36 cellular contexts compared by ENCODE assay signal in the genomic region with DNA sequence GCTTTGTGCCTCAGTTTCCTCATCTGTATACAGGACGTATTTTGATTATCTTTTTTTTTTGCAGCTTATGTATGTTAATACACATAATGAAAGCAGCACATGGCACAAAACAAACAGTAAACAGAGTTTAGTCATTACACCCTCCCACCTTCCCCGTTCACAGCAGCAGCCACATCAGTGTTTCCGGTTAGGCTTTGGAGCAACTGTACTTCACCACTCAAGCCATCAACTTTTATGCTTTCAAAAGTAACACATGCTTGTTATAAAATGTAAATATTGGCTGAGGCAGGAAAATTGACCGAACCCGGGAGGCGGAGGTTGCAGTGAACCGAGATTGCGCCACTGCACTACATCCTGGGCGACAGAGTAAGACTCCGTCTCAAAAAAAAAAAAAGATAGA.
"Had no signal": no experiment of that assay in that cellular context is flagged by ENCODE, and none has a peak within 500 bp of the region (broad histone marks: within the 10 kb centered on the region; RNA-seq: fewer than 3 reads in every experiment).

No MANE protein-coding gene starts in this region.

- H3K4me3 Mint-ChIP-seq: activated B cell treated with CpG ODN at 0.5 μM for 24 hours; activated CD4-positive, alpha-beta memory T cell treated with anti-CD3 and anti-CD28 coated beads for 36 hours; activated CD4-positive, alpha-beta T cell treated with anti-CD3 and anti-CD28 coated beads, Interleukin-2, amount 10 ng/mL, durations not matched to agents 24 days and 14 days; activated CD8-positive, alpha-beta T cell treated with anti-CD3 and anti-CD28 coated beads for 36 hours; activated naive CD4-positive, alpha-beta T cell treated with anti-CD3 and anti-CD28 coated beads, Interleukin-2, amount 10 ng/mL, durations not matched to agents 7 days and 5 days; activated naive CD4-positive, alpha-beta T cell treated with anti-CD3 and anti-CD28 coated beads, Interleukin-2, amount 50 U/mL, for 24 hours; activated naive CD8-positive, alpha-beta T cell; activated naive CD8-positive, alpha-beta T cell treated with anti-CD3 and anti-CD28 coated beads, Interleukin-2, amount 10 ng/mL, durations not matched to agents 7 days and 5 days; activated naive CD8-positive, alpha-beta T cell treated with anti-CD3 and anti-CD28 coated beads, Interleukin-2, amount 50 U/mL, for 24 hours; brain; central memory CD8-positive, alpha-beta T cell; T-cell; T-helper 17 cell; T-helper 2 cell treated with Interferon-gamma antibody and Interleukin-4, amounts not matched to agents 5 μg/mL and 100 μg/mL, for 36 hours had no signal

- H3K27me3 Mint-ChIP-seq: activated B cell treated with CpG ODN at 0.5 μM for 24 hours; activated CD4-positive, alpha-beta memory T cell treated with anti-CD3 and anti-CD28 coated beads for 36 hours; activated CD8-positive, alpha-beta T cell treated with anti-CD3 and anti-CD28 coated beads for 36 hours; activated naive CD4-positive, alpha-beta T cell treated with anti-CD3 and anti-CD28 coated beads, Interleukin-2, amount 50 U/mL, for 24 hours; activated naive CD8-positive, alpha-beta T cell; activated naive CD8-positive, alpha-beta T cell treated with anti-CD3 and anti-CD28 coated beads, Interleukin-2, amount 50 U/mL, for 24 hours; brain had no signal

- H3K9me3 ChIP-seq: ascending aorta had no signal

- H3K9me3 Mint-ChIP-seq: activated B cell treated with CpG ODN at 0.5 μM for 24 hours; activated CD4-positive, alpha-beta memory T cell treated with anti-CD3 and anti-CD28 coated beads for 36 hours; activated CD4-positive, alpha-beta T cell treated with anti-CD3 and anti-CD28 coated beads, Interleukin-2, amount 10 ng/mL, durations not matched to agents 24 days and 14 days; activated CD8-positive, alpha-beta T cell treated with anti-CD3 and anti-CD28 coated beads for 36 hours; activated naive CD4-positive, alpha-beta T cell treated with anti-CD3 and anti-CD28 coated beads, Interleukin-2, amount 10 ng/mL, durations not matched to agents 7 days and 5 days; activated naive CD4-positive, alpha-beta T cell treated with anti-CD3 and anti-CD28 coated beads, Interleukin-2, amount 50 U/mL, for 24 hours; activated naive CD8-positive, alpha-beta T cell treated with anti-CD3 and anti-CD28 coated beads, Interleukin-2, amount 10 ng/mL, durations not matched to agents 7 days and 5 days; activated naive CD8-positive, alpha-beta T cell treated with anti-CD3 and anti-CD28 coated beads, Interleukin-2, amount 50 U/mL, for 24 hours; activated T-helper 2 cell treated with anti-CD3 and anti-CD28 coated beads, Interferon-gamma antibody, Interleukin-2, Interleukin-4, amounts not matched to agents 10 μg/mL and 5 μg/mL and 100 μg/mL, durations not matched to agents 14 hours and 24 hours and 36 hours; brain; central memory CD8-positive, alpha-beta T cell; T-cell; T-helper 2 cell treated with Interferon-gamma antibody and Interleukin-4, amounts not matched to agents 5 μg/mL and 100 μg/mL, for 36 hours had no signal

- FAIRE-seq: bronchial epithelial cell, TTC549 had no signal

- H3K4me1 Mint-ChIP-seq: activated B cell treated with CpG ODN at 0.5 μM for 24 hours; activated CD4-positive, alpha-beta T cell treated with anti-CD3 and anti-CD28 coated beads, Interleukin-2, amount 10 ng/mL, durations not matched to agents 24 days and 14 days; activated naive CD4-positive, alpha-beta T cell treated with anti-CD3 and anti-CD28 coated beads, Interleukin-2, amount 10 ng/mL, durations not matched to agents 7 days and 5 days; activated naive CD4-positive, alpha-beta T cell treated with anti-CD3 and anti-CD28 coated beads, Interleukin-2, amount 50 U/mL, for 24 hours; activated naive CD8-positive, alpha-beta T cell treated with anti-CD3 and anti-CD28 coated beads, Interleukin-2, amount 10 ng/mL, durations not matched to agents 7 days and 5 days; activated naive CD8-positive, alpha-beta T cell treated with anti-CD3 and anti-CD28 coated beads, Interleukin-2, amount 50 U/mL, for 24 hours; central memory CD8-positive, alpha-beta T cell had no signal

- H3K27ac ChIP-seq: ascending aorta, cardiac muscle cell, WERI-Rb-1 had no signal

- DNase-seq: activated B cell treated with CpG ODN at 0.5 μM for 24 hours; activated CD4-positive, alpha-beta memory T cell treated with anti-CD3 and anti-CD28 coated beads for 36 hours; activated CD4-positive, alpha-beta T cell treated with anti-CD3 and anti-CD28 coated beads for 4 hours; activated CD4-positive, alpha-beta T cell treated with anti-CD3 and anti-CD28 coated beads, Interleukin-2, amount 10 ng/mL, durations not matched to agents 24 days and 14 days; activated CD4-positive, alpha-beta T cell treated with anti-CD3 and anti-CD28 coated beads, Interleukin-2, amount 50 U/mL, for 1 hour; activated CD4-positive, alpha-beta T cell treated with anti-CD3 and anti-CD28 coated beads, Interleukin-2, amount 50 U/mL, for 4 hours; activated CD4-positive, CD25-positive, alpha-beta regulatory T cell treated with anti-CD3 and anti-CD28 coated beads, Interleukin-2, amount 50 U/mL, for 72 hours; activated CD8-positive, alpha-beta memory T cell treated with anti-CD3 and anti-CD28 coated beads, Interleukin-2, amount 50 U/mL, for 4 hours; activated CD8-positive, alpha-beta T cell treated with anti-CD3 and anti-CD28 coated beads for 36 hours; activated effector memory CD4-positive, alpha-beta T cell treated with Interleukin-2 at 50 U/mL for 16 hours; activated gamma-delta T cell; activated naive CD4-positive, alpha-beta T cell treated with anti-CD3 and anti-CD28 coated beads, Interleukin-2, amount 10 ng/mL, durations not matched to agents 7 days and 5 days; activated naive CD4-positive, alpha-beta T cell treated with Interleukin-2 at 50 U/mL for 16 hours; activated naive CD8-positive, alpha-beta T cell treated with anti-CD3 and anti-CD28 coated beads, Interleukin-2, amount 10 ng/mL, durations not matched to agents 7 days and 5 days; activated naive CD8-positive, alpha-beta T cell treated with anti-CD3 and anti-CD28 coated beads, Interleukin-2, amount 50 U/mL, for 24 hours; activated T-cell treated with anti-CD3 and anti-CD28 coated beads for 4 hours; activated T-cell treated with anti-CD3 and anti-CD28 coated beads, Interleukin-2, amount 50 U/mL, for 1 hour; activated T-cell treated with anti-CD3 and anti-CD28 coated beads, Interleukin-2, amount 50 U/mL, for 48 hours; amygdala; anterior cingulate cortex; caudate nucleus; cerebellar nuclear complex; T-cell; T-helper 17 cell; T-helper 9 cell; WERI-Rb-1 had no signal

- H3K4me1 ChIP-seq: ascending aorta had no signal

- H3K36me3 Mint-ChIP-seq: activated CD4-positive, alpha-beta memory T cell treated with anti-CD3 and anti-CD28 coated beads for 36 hours; activated naive CD4-positive, alpha-beta T cell treated with anti-CD3 and anti-CD28 coated beads, Interleukin-2, amount 10 ng/mL, durations not matched to agents 7 days and 5 days; activated naive CD4-positive, alpha-beta T cell treated with anti-CD3 and anti-CD28 coated beads, Interleukin-2, amount 50 U/mL, for 24 hours; activated naive CD8-positive, alpha-beta T cell; activated naive CD8-positive, alpha-beta T cell treated with anti-CD3 and anti-CD28 coated beads, Interleukin-2, amount 10 ng/mL, durations not matched to agents 7 days and 5 days; T-cell had no signal

- ATAC-seq: activated CD8-positive, alpha-beta T cell treated with anti-CD3 and anti-CD28 coated beads for 36 hours; activated naive CD8-positive, alpha-beta T cell treated with anti-CD3 and anti-CD28 coated beads, Interleukin-2, amount 50 U/mL, for 24 hours; T-cell; T-helper 17 cell had no signal

- H3K27ac Mint-ChIP-seq: activated B cell treated with CpG ODN at 0.5 μM for 24 hours; activated CD4-positive, alpha-beta memory T cell treated with anti-CD3 and anti-CD28 coated beads for 36 hours; activated CD4-positive, alpha-beta T cell treated with anti-CD3 and anti-CD28 coated beads, Interleukin-2, amount 10 ng/mL, durations not matched to agents 24 days and 14 days; activated CD8-positive, alpha-beta T cell treated with anti-CD3 and anti-CD28 coated beads for 36 hours; activated naive CD4-positive, alpha-beta T cell treated with anti-CD3 and anti-CD28 coated beads, Interleukin-2, amount 10 ng/mL, durations not matched to agents 7 days and 5 days; activated naive CD4-positive, alpha-beta T cell treated with anti-CD3 and anti-CD28 coated beads, Interleukin-2, amount 50 U/mL, for 24 hours; activated naive CD8-positive, alpha-beta T cell; activated naive CD8-positive, alpha-beta T cell treated with anti-CD3 and anti-CD28 coated beads, Interleukin-2, amount 10 ng/mL, durations not matched to agents 7 days and 5 days; activated naive CD8-positive, alpha-beta T cell treated with anti-CD3 and anti-CD28 coated beads, Interleukin-2, amount 50 U/mL, for 24 hours; activated T-helper 2 cell treated with anti-CD3 and anti-CD28 coated beads, Interferon-gamma antibody, Interleukin-2, Interleukin-4, amounts not matched to agents 10 μg/mL and 5 μg/mL and 100 μg/mL, durations not matched to agents 14 hours and 24 hours and 36 hours; T-cell; T-helper 17 cell; T-helper 2 cell treated with Interferon-gamma antibody and Interleukin-4, amounts not matched to agents 5 μg/mL and 100 μg/mL, for 36 hours had no signal

- H3K36me3 ChIP-seq: cardiac muscle cell had no signal

- H3K27me3 ChIP-seq: ascending aorta, cardiac muscle cell had no signal

- H3K4me3 ChIP-seq: ascending aorta, cardiac muscle cell had no signal
